In genomic region chr9:138116521-138116920, GRCh38 we compare ENCODE assay signal across 18 cellular contexts.
DNase-seq lines count a peak whose midpoint lies in the region; ATAC-seq, FAIRE-seq and TF ChIP-seq lines count a peak whose summit lies in the region.
"Had no signal": no experiment of that assay in that cellular context is flagged by ENCODE, and none has a peak within 500 bp of the region (broad histone marks: within the 10 kb centered on the region; RNA-seq: fewer than 3 reads in every experiment).

No MANE protein-coding gene starts in this region.

- H4K20me1 ChIP-seq in SK-N-SH (ENCODE audit: insufficient read depth), result no peaks in the 10 kb centered on the region

- H3K4me3 Mint-ChIP-seq in endodermal cell, result no peak overlapping the region
- H3K4me3 Mint-ChIP-seq: CD4-positive, alpha-beta memory T cell; HFFc6 had no signal

- no peaks in the 10 kb centered on the region for H3F3A ChIP-seq in SK-N-SH (replicated peaks; ENCODE audit: insufficient read depth)

- no peak for TF ChIP-seq EP300 in SK-N-SH (IDR thresholded peaks at IDR 0.05; ENCODE audit: borderline replicate concordance in 1 of 2, low read depth in 1 of 2, low read length in 1 of 2)

- no peaks in the 10 kb centered on the region for H3K4me1 Mint-ChIP-seq in endodermal cell
- H3K4me1 Mint-ChIP-seq: CD4-positive, alpha-beta memory T cell had no signal

- no peak for FAIRE-seq in D721Med (lab: Jason Lieb, UNC)
- FAIRE-seq: GM19239, HepG2, HTR-8/SVneo had no signal

- H2AFZ ChIP-seq in SK-N-SH (ENCODE audit: low read depth), result no peak overlapping the region

- peaks cover 51% of the 10 kb centered on the region for H3K36me3 Mint-ChIP-seq in endodermal cell (ENCODE audit: low read depth)
- H3K36me3 Mint-ChIP-seq: CD4-positive, alpha-beta memory T cell had no signal

- H3K9me3 Mint-ChIP-seq in endodermal cell, result peaks cover 61% of the 10 kb centered on the region
- H3K9me3 Mint-ChIP-seq: CD4-positive, alpha-beta memory T cell had no signal

- DNase-seq in SK-N-SH (peak; percentile 57), DMS79 treated with DMSO at 0.1 percent for 48 hours (lab: John Stamatoyannopoulos, UW) (peak; percentile 41), endodermal cell (peak; percentile 18), mesenteric fat pad (ENCODE audit: low spot score) (peak; percentile 72), D721Med (ENCODE audit: insufficient read length, low spot score) (no peak), AML-193 (lab: John Stamatoyannopoulos, UW) (no peak)
- DNase-seq: 8988T; CD4-positive, alpha-beta memory T cell; DMS153; GF-D8; HCEC 1CT; HFFc6 had no signal

- H3K36me3 ChIP-seq in SK-N-SH (replicated peaks in 1 of 2; ENCODE audit: control insufficient read depth in 1 of 2, insufficient read depth in 2 of 2, low read length in 1 of 2) (no peaks in the 10 kb centered on the region), endodermal cell (ENCODE audit: control insufficient read depth, insufficient read depth, low read length) (no peaks in the 10 kb centered on the region)
- H3K36me3 ChIP-seq: BLaER1 treated with 17β-estradiol and CSF1 and Interleukin-3, amounts not matched to agents 10 nM and 100 nM had no signal

- WGBS in SK-N-SH (ENCODE audit: low lambda C conversion rate), result 43% methylated on average over 6 of the region's 6 CpGs
- WGBS in endodermal cell (ENCODE audit: insufficient coverage in 1 of 2, insufficient read length in 1 of 2), 2 experiments, result 88 to 93% methylated on average over 3 to 6 of the region's 6 CpGs

- H3K4me2 ChIP-seq in SK-N-SH, result no peak overlapping the region
- H3K4me2 ChIP-seq: BLaER1 treated with 17β-estradiol and CSF1 and Interleukin-3, amounts not matched to agents 10 nM and 100 nM had no signal

- TF ChIP-seq CTCF in SK-N-SH (IDR thresholded peaks at IDR 0.05), result no peak
- no peak for TF ChIP-seq CTCF in endodermal cell (conservative IDR thresholded peaks at IDR 0.05)
- no peak for TF ChIP-seq CTCF in D721Med (IDR thresholded peaks at IDR 0.05; ENCODE audit: insufficient read depth, missing control alignments)

- no peak for TF ChIP-seq RAD21 in SK-N-SH (IDR thresholded peaks at IDR 0.05; ENCODE audit: low read length)

- H3K4me1 ChIP-seq in SK-N-SH (ENCODE audit: control insufficient read depth in 1 of 2, insufficient read depth in 2 of 2, low read depth in 1 of 2, low read length in 1 of 2) (peaks cover 0 to 16% of the 10 kb centered on the region in 2 experiments; a peak in 1 of 4 replicates), endodermal cell (ENCODE audit: control insufficient read depth, insufficient read depth, low read length) (no peaks in the 10 kb centered on the region)

- peaks cover 4% of the 10 kb centered on the region for H3K27me3 Mint-ChIP-seq in endodermal cell (ENCODE audit: insufficient read depth)

- POLR2A ChIA-PET in SK-N-SH (lab: Yijun Ruan, JAX), result no interaction called here

- H3K9me3 ChIP-seq in SK-N-SH (no peaks in the 10 kb centered on the region), endodermal cell (ENCODE audit: control insufficient read depth, low read length) (peaks cover 26% of the 10 kb centered on the region)
- H3K9me3 ChIP-seq: BLaER1 treated with 17β-estradiol and CSF1 and Interleukin-3, amounts not matched to agents 10 nM and 100 nM had no signal

- H3K9me2 ChIP-seq in SK-N-SH, result no peaks in the 10 kb centered on the region

- H3K27me3 ChIP-seq in SK-N-SH (ENCODE audit: insufficient read depth), result no peaks in the 10 kb centered on the region
- no peaks in the 10 kb centered on the region for H3K27me3 ChIP-seq in endodermal cell (ENCODE audit: control insufficient read depth, insufficient read depth, low read length, poor library complexity, severe bottlenecking)
- H3K27me3 ChIP-seq: BLaER1 treated with 17β-estradiol and CSF1 and Interleukin-3, amounts not matched to agents 10 nM and 100 nM had no signal

- H3K4me3 ChIP-seq in SK-N-SH (ENCODE audit: low read depth in 2 of 2, low read length in 1 of 2), result no peak overlapping the region
- no peak overlapping the region for H3K4me3 ChIP-seq in endodermal cell (ENCODE audit: low read length)
- H3K4me3 ChIP-seq: BLaER1 treated with 17β-estradiol and CSF1 and Interleukin-3, amounts not matched to agents 10 nM and 100 nM had no signal

- CTCF ChIA-PET in SK-N-SH (lab: Yijun Ruan, JAX), result interaction anchor here (1.3 to 1.5 kb wide), 2 partner anchors 15 to 444 kb away, joined by 3 to 4 read pairs; no protein-coding TSS in a partner anchor

- H3K9ac ChIP-seq in SK-N-SH (no peak overlapping the region), endodermal cell (ENCODE audit: extremely low read depth, low read length, poor library complexity, severe bottlenecking) (no peak overlapping the region)
- H3K9ac ChIP-seq: BLaER1 treated with 17β-estradiol and CSF1 and Interleukin-3, amounts not matched to agents 10 nM and 100 nM had no signal

- H3K27ac ChIP-seq in SK-N-SH (ENCODE audit: low read depth in 2 of 2, low read length in 1 of 2), result no peak overlapping the region; a peak in 1 of 4 replicates
- H3K27ac ChIP-seq in endodermal cell (ENCODE audit: low read depth, low read length), result no peak overlapping the region
- H3K27ac ChIP-seq: BLaER1 treated with 17β-estradiol and CSF1 and Interleukin-3, amounts not matched to agents 10 nM and 100 nM had no signal

- no peak overlapping the region for H3K27ac Mint-ChIP-seq in endodermal cell
- H3K27ac Mint-ChIP-seq: CD4-positive, alpha-beta memory T cell; HFFc6 had no signal

- no peak for ATAC-seq in SK-N-SH treated with all-trans-retinoic acid at 6 μM for 48 hours
- ATAC-seq in GM21737 (IDR thresholded peaks at IDR 0.05; ENCODE audit: unreplicated experiment), result no peak
- ATAC-seq: HepG2 had no signal

- H3K79me2 ChIP-seq in SK-N-SH (ENCODE audit: insufficient read depth), result no peaks in the 10 kb centered on the region

TF ChIP-seq in SK-N-SH, 30 proteins besides CTCF, POLR2A, EP300 and RAD21:
- no peak for TF ChIP-seq SMC3 (IDR thresholded peaks at IDR 0.05; ENCODE audit: low read depth, low read length)
- TF ChIP-seq RFX5 (IDR thresholded peaks at IDR 0.05; ENCODE audit: low read length), result no peak
- no peak for TF ChIP-seq EZH2phosphoT487 (IDR thresholded peaks at IDR 0.05; ENCODE audit: borderline replicate concordance, low read depth)
- no peak for TF ChIP-seq USF2 (IDR thresholded peaks at IDR 0.05; ENCODE audit: borderline replicate concordance, low read depth, low read length)
- no peak for TF ChIP-seq MEF2A (IDR thresholded peaks at IDR 0.05; ENCODE audit: borderline replicate concordance, low read depth)
- no peak for TF ChIP-seq POLR2AphosphoS5 (IDR thresholded peaks at IDR 0.05; ENCODE audit: low read depth, low read length)
- no peak for TF ChIP-seq MXI1 (IDR thresholded peaks at IDR 0.05; ENCODE audit: low read depth, low read length)

TF ChIP-seq in SK-N-SH treated with all-trans-retinoic acid at 6 μM for 48 hours, 23 proteins besides CTCF, POLR2A, EP300 and RAD21:
- TF ChIP-seq TCF4 (CRISPR knock-in tag; IDR thresholded peaks at IDR 0.05; ENCODE audit: borderline replicate concordance) (no peak), ZNF565 (CRISPR knock-in tag; conservative IDR thresholded peaks at IDR 0.05; ENCODE audit: low read depth) (no peak), TOX (CRISPR knock-in tag; IDR thresholded peaks at IDR 0.05; ENCODE audit: borderline replicate concordance) (no peak), ISL1 (CRISPR knock-in tag; IDR thresholded peaks at IDR 0.05) (no peak), SNAI2 (CRISPR knock-in tag; IDR thresholded peaks at IDR 0.05) (no peak), GLIS3 (CRISPR knock-in tag; IDR thresholded peaks at IDR 0.05) (no peak), PATZ1 (CRISPR knock-in tag; IDR thresholded peaks at IDR 0.05; ENCODE audit: borderline replicate concordance) (no peak), BACH2 (CRISPR knock-in tag; IDR thresholded peaks at IDR 0.05; ENCODE audit: borderline replicate concordance) (no peak), RARB (CRISPR knock-in tag; IDR thresholded peaks at IDR 0.05) (no peak), ZC3H10 (CRISPR knock-in tag; IDR thresholded peaks at IDR 0.05) (no peak), ZNF70 (CRISPR knock-in tag; IDR thresholded peaks at IDR 0.05) (no peak), ARNTL (CRISPR knock-in tag; IDR thresholded peaks at IDR 0.05; ENCODE audit: borderline replicate concordance, low read depth) (no peak)
TF ChIP-seq in SK-N-SH treated with all-trans-retinoic acid at 6 μM for 48 hours: peak in this region for 0.

Comparison
In these comparisons a context has a peak if more than half of its experiments do, and no peak if none do; other contexts are left out.
1. DNase-seq: peak in SK-N-SH (single experiment), DMS79 treated with DMSO at 0.1 percent for 48 hours (single experiment), endodermal cell (single experiment) and mesenteric fat pad (single experiment); none in D721Med (single experiment) and AML-193 (0 of 2).